In genomic region chr3:192833177-192833890, GRCh38 we compare ENCODE assay signal across 12 cellular contexts.
A peak's percentile ranks its signal among the peaks of the same experiment; 100 is the strongest.
DNase-seq lines count a peak whose midpoint lies in the region; ATAC-seq and TF ChIP-seq lines count a peak whose summit lies in the region.
"Had no signal": no experiment of that assay in that cellular context is flagged by ENCODE, and none has a peak within 500 bp of the region (broad histone marks: within the 10 kb centered on the region; RNA-seq: fewer than 3 reads in every experiment).

No MANE protein-coding gene starts in this region.

- H3K4me1 ChIP-seq in ACC112 (ENCODE audit: control insufficient read depth, insufficient read depth, low read length, unreplicated experiment), result peaks cover 45% of the 10 kb centered on the region

- no peak for ATAC-seq in HG03378 (IDR thresholded peaks at IDR 0.05; ENCODE audit: unreplicated experiment)

- no peak overlapping the region for H2AFZ ChIP-seq in ACC112 (ENCODE audit: low read length, unreplicated experiment)

- H3K79me2 ChIP-seq in ACC112 (ENCODE audit: control insufficient read depth, insufficient read depth, low read length, unreplicated experiment), result no peaks in the 10 kb centered on the region

- POLR2A ChIA-PET in activated CD4-positive, alpha-beta memory T cell treated with anti-CD3 and anti-CD28 coated beads, Interleukin-2, amount 10 ng/mL, durations not matched to agents 7 days and 5 days (lab: Charles Lee), result interaction anchor here (1.3 kb wide), 1 partner anchor 16 kb away, joined by 4 read pairs; no protein-coding TSS in a partner anchor

- H3K27ac ChIP-seq in ACC112 (ENCODE audit: low read depth, low read length), result peak overlapping the region; percentile 79

- no peaks in the 10 kb centered on the region for H3K9me3 Mint-ChIP-seq in activated CD4-positive, alpha-beta memory T cell treated with anti-CD3 and anti-CD28 coated beads, Interleukin-2, amount 10 ng/mL, durations not matched to agents 7 days and 5 days
- H3K9me3 Mint-ChIP-seq: CD4-positive, CD25-positive, alpha-beta regulatory T cell; memory B cell; stimulated activated naive CD8-positive, alpha-beta T cell treated with anti-CD3 and anti-CD28 coated beads, Interleukin-15, Interleukin-2, amounts not matched to agents 100 ng/mL and 50 ng/mL, for 24 hours had no signal

- H3K27me3 Mint-ChIP-seq in activated CD4-positive, alpha-beta memory T cell treated with anti-CD3 and anti-CD28 coated beads, Interleukin-2, amount 10 ng/mL, durations not matched to agents 7 days and 5 days, result no peaks in the 10 kb centered on the region
- H3K27me3 Mint-ChIP-seq: CD4-positive, CD25-positive, alpha-beta regulatory T cell; memory B cell; stimulated activated naive CD8-positive, alpha-beta T cell treated with anti-CD3 and anti-CD28 coated beads, Interleukin-15, Interleukin-2, amounts not matched to agents 100 ng/mL and 50 ng/mL, for 24 hours had no signal

- TF ChIP-seq CTCF in cardiac fibroblast (IDR thresholded peaks at IDR 0.05; ENCODE audit: low read depth, low read length), result no peak

- H3K4me3 Mint-ChIP-seq in activated CD4-positive, alpha-beta memory T cell treated with anti-CD3 and anti-CD28 coated beads, Interleukin-2, amount 10 ng/mL, durations not matched to agents 7 days and 5 days, result no peak overlapping the region
- H3K4me3 Mint-ChIP-seq: CD4-positive, CD25-positive, alpha-beta regulatory T cell; memory B cell; stimulated activated naive CD8-positive, alpha-beta T cell treated with anti-CD3 and anti-CD28 coated beads, Interleukin-15, Interleukin-2, amounts not matched to agents 100 ng/mL and 50 ng/mL, for 24 hours had no signal

- H3K27ac Mint-ChIP-seq in activated CD4-positive, alpha-beta memory T cell treated with anti-CD3 and anti-CD28 coated beads, Interleukin-2, amount 10 ng/mL, durations not matched to agents 7 days and 5 days, result no peak overlapping the region
- H3K27ac Mint-ChIP-seq: memory B cell; stimulated activated naive CD8-positive, alpha-beta T cell treated with anti-CD3 and anti-CD28 coated beads, Interleukin-15, Interleukin-2, amounts not matched to agents 100 ng/mL and 50 ng/mL, for 24 hours had no signal

- DNase-seq in HT1080 (ENCODE audit: low read depth) (peak; percentile 34), cardiac fibroblast (ENCODE audit: low read depth in 2 of 2) (peak; percentile 82 to 89), lung microvascular endothelial cell (ENCODE audit: low read depth in 2 of 2) (peak; percentile 7 to 69), putamen (ENCODE audit: low spot score) (no peak), NCI-H446 (lab: John Stamatoyannopoulos, UW) (no peak)
- no peak for DNase-seq in activated CD4-positive, alpha-beta memory T cell treated with anti-CD3 and anti-CD28 coated beads, Interleukin-2, amount 10 ng/mL, durations not matched to agents 7 days and 5 days
- DNase-seq: CD4-positive, CD25-positive, alpha-beta regulatory T cell; NCI-H187 had no signal

- H3K27me3 ChIP-seq in ACC112 (ENCODE audit: insufficient read depth, low read length), result no peaks in the 10 kb centered on the region

- CTCF ChIA-PET in activated CD4-positive, alpha-beta memory T cell treated with anti-CD3 and anti-CD28 coated beads, Interleukin-2, amount 10 ng/mL, durations not matched to agents 7 days and 5 days (lab: Charles Lee), result no interaction called here

- peaks cover 51% of the 10 kb centered on the region for H3K36me3 Mint-ChIP-seq in activated CD4-positive, alpha-beta memory T cell treated with anti-CD3 and anti-CD28 coated beads, Interleukin-2, amount 10 ng/mL, durations not matched to agents 7 days and 5 days (ENCODE audit: low read depth)
- H3K36me3 Mint-ChIP-seq: memory B cell had no signal

- H3K4me1 Mint-ChIP-seq in activated CD4-positive, alpha-beta memory T cell treated with anti-CD3 and anti-CD28 coated beads, Interleukin-2, amount 10 ng/mL, durations not matched to agents 7 days and 5 days, result peaks cover 64% of the 10 kb centered on the region

- H3K4me3 ChIP-seq in ACC112 (ENCODE audit: low read depth, low read length) (peak overlapping the region; percentile 30; the same call in 1 of the 2 replicates), cardiac fibroblast (replicated peaks in 1 of 2; ENCODE audit: low read depth in 2 of 2, low read length in 2 of 2) (peak overlapping the region in 1 of 2 donors; percentile 16)

- H3K36me3 ChIP-seq in ACC112 (ENCODE audit: insufficient read depth, low read length), result no peaks in the 10 kb centered on the region

Comparison
In these comparisons a context has a peak if more than half of its experiments do, and no peak if none do; other contexts are left out.
1. DNase-seq: peak in HT1080 (single experiment), cardiac fibroblast (2 of 2) and lung microvascular endothelial cell (2 of 2); none in putamen (single experiment), NCI-H446 (0 of 2) and activated CD4-positive, alpha-beta memory T cell treated with anti-CD3 and anti-CD28 coated beads, Interleukin-2, amount 10 ng/mL, durations not matched to agents 7 days and 5 days (single experiment).